ENCODE assay signal across 40 cellular contexts in the genomic region with DNA sequence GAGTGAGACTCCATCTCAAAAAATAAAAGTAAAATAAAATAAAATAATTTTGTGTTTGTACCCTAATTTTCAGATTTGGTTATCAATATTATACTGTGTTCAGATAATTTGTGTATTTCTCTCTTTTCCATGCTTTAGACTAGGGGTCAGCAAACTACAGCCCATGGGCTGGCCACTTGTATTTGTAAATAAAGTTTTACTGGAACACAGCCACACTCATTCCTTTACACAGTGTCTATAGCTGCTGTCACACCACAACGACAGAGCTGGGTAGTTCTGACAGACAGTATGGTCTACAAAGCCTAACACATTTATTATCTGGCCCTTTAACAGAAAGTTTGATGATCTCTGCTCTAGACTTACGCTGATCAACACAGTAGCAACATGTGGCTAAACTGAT. TPM values are rescaled to one million over a fixed set of nuclear protein-coding genes. Genes with fewer than 3 reads are reported as not detected.
"Had no signal": no experiment of that assay in that cellular context is flagged by ENCODE, and none has a peak within 500 bp of the region (broad histone marks: within the 10 kb centered on the region; RNA-seq: fewer than 3 reads in every experiment).

No MANE protein-coding gene starts in this region.

- H3K27ac Mint-ChIP-seq: activated naive CD4-positive, alpha-beta T cell treated with anti-CD3 and anti-CD28 coated beads for 36 hours; activated naive CD4-positive, alpha-beta T cell treated with anti-CD3 and anti-CD28 coated beads, Interleukin-2, amount 10 ng/mL, durations not matched to agents 7 days and 5 days; activated naive CD4-positive, alpha-beta T cell treated with anti-CD3 and anti-CD28 coated beads, Interleukin-2, amount 50 U/mL, for 24 hours; activated naive CD4-positive, alpha-beta T cell treated with anti-CD3 and anti-CD28 coated beads, Interleukin-2, amount 50 U/mL, for 72 hours; activated naive CD8-positive, alpha-beta T cell; activated naive CD8-positive, alpha-beta T cell treated with anti-CD3 and anti-CD28 coated beads for 36 hours; activated naive CD8-positive, alpha-beta T cell treated with anti-CD3 and anti-CD28 coated beads, Interleukin-2, amount 10 ng/mL, durations not matched to agents 7 days and 5 days; activated naive CD8-positive, alpha-beta T cell treated with anti-CD3 and anti-CD28 coated beads, Interleukin-2, amount 50 U/mL, for 24 hours; activated T-cell treated with anti-CD3 and anti-CD28 coated beads, Interleukin-2, amount 50 U/mL, for 24 hours; activated T-cell treated with anti-CD3 and anti-CD28 coated beads, Interleukin-2, amount 50 U/mL, for 72 hours; activated T-helper 1 cell treated with anti-CD3 and anti-CD28 coated beads, Interleukin-12 subunit alpha, Interleukin-12 subunit beta, Interleukin-2, Interleukin-4 antibody, amounts not matched to agents 30 ng/mL and 10 ng/mL and 1 ng/mL, durations not matched to agents 14 hours and 24 hours and 36 hours; activated T-helper 17 cell treated with anti-CD3 and anti-CD28 coated beads, Interleukin-2, amount 50 U/mL, for 72 hours; activated T-helper 2 cell treated with anti-CD3 and anti-CD28 coated beads, Interferon-gamma antibody, Interleukin-2, Interleukin-4, amounts not matched to agents 10 μg/mL and 5 μg/mL and 100 μg/mL, durations not matched to agents 14 hours and 24 hours and 36 hours; brain had no signal

- H3K27ac ChIP-seq: adrenal gland, ascending aorta, body of pancreas, brain microvascular endothelial cell, breast epithelium, cardiac muscle cell had no signal

- H3K27me3 ChIP-seq: ascending aorta, body of pancreas, brain microvascular endothelial cell, breast epithelium, cardiac muscle cell had no signal

- H3K9me3 ChIP-seq: adrenal gland, ascending aorta, body of pancreas had no signal

- ATAC-seq: activated naive CD4-positive, alpha-beta T cell treated with anti-CD3 and anti-CD28 coated beads, Interleukin-2, amount 50 U/mL, for 72 hours; activated naive CD8-positive, alpha-beta T cell treated with anti-CD3 and anti-CD28 coated beads, Interleukin-2, amount 50 U/mL, for 24 hours; activated T-cell treated with anti-CD3 and anti-CD28 coated beads, Interleukin-2, amount 50 U/mL, for 4 hours; activated T-cell treated with anti-CD3 and anti-CD28 coated beads, Interleukin-2, amount 50 U/mL, for 72 hours; activated T-helper 17 cell treated with anti-CD3 and anti-CD28 coated beads, Interleukin-2, amount 50 U/mL, for 72 hours; body of pancreas had no signal

- H3K4me1 Mint-ChIP-seq: activated naive CD4-positive, alpha-beta T cell treated with anti-CD3 and anti-CD28 coated beads, Interleukin-2, amount 10 ng/mL, durations not matched to agents 7 days and 5 days; activated naive CD4-positive, alpha-beta T cell treated with anti-CD3 and anti-CD28 coated beads, Interleukin-2, amount 50 U/mL, for 24 hours; activated naive CD8-positive, alpha-beta T cell treated with anti-CD3 and anti-CD28 coated beads for 36 hours; activated naive CD8-positive, alpha-beta T cell treated with anti-CD3 and anti-CD28 coated beads, Interleukin-2, amount 10 ng/mL, durations not matched to agents 7 days and 5 days; activated naive CD8-positive, alpha-beta T cell treated with anti-CD3 and anti-CD28 coated beads, Interleukin-2, amount 50 U/mL, for 24 hours; activated T-helper 17 cell treated with anti-CD3 and anti-CD28 coated beads, Interleukin-2, amount 50 U/mL, for 72 hours; brain; central memory CD8-positive, alpha-beta T cell had no signal

- DNase-seq: activated effector memory CD4-positive, alpha-beta T cell treated with anti-CD3 and anti-CD28 coated beads, Interleukin-2, amount 50 U/mL, for 16 hours; activated effector memory CD4-positive, alpha-beta T cell treated with Interleukin-2 at 50 U/mL for 16 hours; activated gamma-delta T cell; activated gamma-delta T cell treated with Interleukin-2 at 50 U/mL for 16 hours; activated naive CD4-positive, alpha-beta T cell; activated naive CD4-positive, alpha-beta T cell treated with anti-CD3 and anti-CD28 coated beads for 36 hours; activated naive CD4-positive, alpha-beta T cell treated with anti-CD3 and anti-CD28 coated beads, Interleukin-2, amount 10 ng/mL, durations not matched to agents 7 days and 5 days; activated naive CD4-positive, alpha-beta T cell treated with anti-CD3 and anti-CD28 coated beads, Interleukin-2, amount 50 U/mL, for 16 hours; activated naive CD4-positive, alpha-beta T cell treated with Interleukin-2 at 50 U/mL for 16 hours; activated naive CD8-positive, alpha-beta T cell treated with anti-CD3 and anti-CD28 coated beads for 36 hours; activated naive CD8-positive, alpha-beta T cell treated with anti-CD3 and anti-CD28 coated beads, Interleukin-2, amount 10 ng/mL, durations not matched to agents 7 days and 5 days; activated naive CD8-positive, alpha-beta T cell treated with anti-CD3 and anti-CD28 coated beads, Interleukin-2, amount 50 U/mL, for 24 hours; activated T-cell treated with anti-CD3 and anti-CD28 coated beads, Interleukin-2, amount 50 U/mL, for 1 hour; activated T-cell treated with anti-CD3 and anti-CD28 coated beads, Interleukin-2, amount 50 U/mL, for 24 hours; activated T-cell treated with anti-CD3 and anti-CD28 coated beads, Interleukin-2, amount 50 U/mL, for 4 hours; activated T-cell treated with anti-CD3 and anti-CD28 coated beads, Interleukin-2, amount 50 U/mL, for 48 hours; activated T-cell treated with anti-CD3 and anti-CD28 coated beads, Interleukin-2, amount 50 U/mL, for 72 hours; amniotic stem cell; amygdala; anterior cingulate cortex; aorta; body of pancreas; brain microvascular endothelial cell; caudate nucleus; central memory CD4-positive, alpha-beta T cell; cerebellar nuclear complex had no signal

- H3K4me3 ChIP-seq: adrenal gland, ascending aorta, body of pancreas, breast epithelium, cardiac muscle cell had no signal

- H3K36me3 Mint-ChIP-seq: activated naive CD4-positive, alpha-beta T cell treated with anti-CD3 and anti-CD28 coated beads, Interleukin-2, amount 10 ng/mL, durations not matched to agents 7 days and 5 days; activated naive CD8-positive, alpha-beta T cell treated with anti-CD3 and anti-CD28 coated beads for 36 hours; activated naive CD8-positive, alpha-beta T cell treated with anti-CD3 and anti-CD28 coated beads, Interleukin-2, amount 10 ng/mL, durations not matched to agents 7 days and 5 days had no signal

- FAIRE-seq: astrocyte, bronchial epithelial cell had no signal

- H3K9me3 Mint-ChIP-seq: central memory CD8-positive, alpha-beta T cell had no signal

- H3K4me1 ChIP-seq: adrenal gland, ascending aorta, body of pancreas, breast epithelium had no signal

- H3K36me3 ChIP-seq: adrenal gland, ascending aorta, brain microvascular endothelial cell, breast epithelium, cardiac muscle cell had no signal

- H3K4me3 Mint-ChIP-seq: activated naive CD4-positive, alpha-beta T cell treated with anti-CD3 and anti-CD28 coated beads for 36 hours; activated naive CD4-positive, alpha-beta T cell treated with anti-CD3 and anti-CD28 coated beads, Interleukin-2, amount 10 ng/mL, durations not matched to agents 7 days and 5 days; activated naive CD4-positive, alpha-beta T cell treated with anti-CD3 and anti-CD28 coated beads, Interleukin-2, amount 50 U/mL, for 24 hours; activated naive CD8-positive, alpha-beta T cell; activated naive CD8-positive, alpha-beta T cell treated with anti-CD3 and anti-CD28 coated beads for 36 hours; activated naive CD8-positive, alpha-beta T cell treated with anti-CD3 and anti-CD28 coated beads, Interleukin-2, amount 10 ng/mL, durations not matched to agents 7 days and 5 days; activated naive CD8-positive, alpha-beta T cell treated with anti-CD3 and anti-CD28 coated beads, Interleukin-2, amount 50 U/mL, for 24 hours; activated T-cell treated with anti-CD3 and anti-CD28 coated beads, Interleukin-2, amount 50 U/mL, for 24 hours; activated T-cell treated with anti-CD3 and anti-CD28 coated beads, Interleukin-2, amount 50 U/mL, for 4 hours; activated T-cell treated with anti-CD3 and anti-CD28 coated beads, Interleukin-2, amount 50 U/mL, for 72 hours; activated T-helper 1 cell treated with anti-CD3 and anti-CD28 coated beads, Interleukin-12 subunit alpha, Interleukin-12 subunit beta, Interleukin-2, Interleukin-4 antibody, amounts not matched to agents 30 ng/mL and 10 ng/mL and 1 ng/mL, durations not matched to agents 14 hours and 24 hours and 36 hours; activated T-helper 17 cell treated with anti-CD3 and anti-CD28 coated beads, Interleukin-2, amount 50 U/mL, for 72 hours; brain; central memory CD8-positive, alpha-beta T cell had no signal

RNA-seq across cellular contexts. Expression of gene SNORC, which starts 43.8 kb away (rescaled TPM):
- total RNA-seq: ascending aorta had no signal
